In the genomic region with DNA sequence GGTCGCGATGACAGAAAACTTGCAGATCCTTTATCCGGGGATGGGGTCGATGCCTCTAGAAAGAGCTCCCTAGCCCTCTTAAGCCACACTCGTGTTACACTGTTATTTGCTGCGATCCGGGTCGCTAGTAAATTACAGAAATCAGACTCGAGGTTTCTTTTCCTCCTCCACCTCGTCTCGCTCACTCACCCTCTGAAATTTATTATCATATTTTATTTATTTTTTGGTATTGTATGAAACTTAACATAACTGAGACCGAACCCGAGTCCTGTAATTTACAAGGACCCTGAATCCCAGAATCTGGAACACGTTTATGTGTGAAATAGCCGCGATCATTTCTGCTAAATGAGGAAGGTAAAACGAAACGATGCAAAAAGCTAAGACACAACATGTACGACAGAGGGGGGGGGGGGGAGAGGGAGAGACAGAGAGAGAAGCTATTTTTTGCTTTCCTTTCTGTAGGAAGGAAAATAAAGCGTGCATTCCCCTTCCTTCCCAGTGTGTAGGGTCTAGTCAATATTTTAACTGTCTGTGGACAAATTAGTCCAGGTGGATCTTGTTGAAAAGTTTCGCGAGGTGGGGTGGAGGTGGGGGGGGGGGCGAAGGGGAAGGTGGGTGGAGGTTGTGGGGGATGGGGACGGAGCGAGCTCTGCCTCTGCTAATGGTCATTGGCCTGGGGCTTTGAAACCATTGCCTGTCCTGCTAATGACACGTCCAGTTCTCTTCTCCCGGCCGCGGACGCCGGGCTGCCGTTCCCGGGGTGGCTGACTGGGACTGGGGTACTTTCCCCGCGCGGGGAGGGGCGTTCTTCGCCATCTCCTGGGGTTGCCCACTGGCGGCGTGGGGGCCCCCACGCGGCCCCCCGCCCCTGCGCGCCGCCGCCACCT, we compare ENCODE assay signal across 8 cellular contexts. TPM values are rescaled to one million over a fixed set of nuclear protein-coding genes. Genes with fewer than 3 reads are reported as not detected.
DNase-seq lines count a peak whose midpoint lies in the region; ATAC-seq and TF ChIP-seq lines count a peak whose summit lies in the region.

No MANE protein-coding gene starts in this region.

- CTCF ChIA-PET in HEK293T (lab: Yijun Ruan, JAX), result interaction anchor here (0.6 to 1.1 kb wide), 3 partner anchors 95 to 108 kb away, joined by 3 read pairs; no protein-coding TSS in a partner anchor

- H3K4me1 ChIP-seq in BLaER1, result peaks cover 38% of the 10 kb centered on the region
- H3K4me1 ChIP-seq in heart left ventricle, result peaks cover 0 to 21% (median 10%) of the 10 kb centered on the region in 12 donors
- peaks cover 4% of the 10 kb centered on the region for H3K4me1 ChIP-seq in ovary (ENCODE audit: insufficient read depth)
- H3K4me1 ChIP-seq in uterus, result peaks cover 0 to 3% of the 10 kb centered on the region in 2 donors

- POLR2A ChIA-PET in HEK293T (lab: Yijun Ruan, JAX), result interaction anchor here (0.6 to 1.3 kb wide), 7 partner anchors 8 to 289 kb away, joined by 3 to 12 read pairs (median 5); no protein-coding TSS in a partner anchor

- H3K36me3 ChIP-seq in BLaER1 (peaks cover 4% of the 10 kb centered on the region; the same call in 1 of the 2 replicates), heart left ventricle (peaks cover 0 to 4% (median 0%) of the 10 kb centered on the region in 9 donors), ovary (no peaks in the 10 kb centered on the region), uterus (no peaks in the 10 kb centered on the region)

- H3K9ac ChIP-seq in BLaER1, result peak overlapping the region; percentile 90

- TF ChIP-seq CTCF in heart left ventricle (IDR thresholded peaks at IDR 0.05) (no peak), ovary (IDR thresholded peaks at IDR 0.05) (no peak), uterus (IDR thresholded peaks at IDR 0.05) (no peak)

- H3K4me3 ChIP-seq in BLaER1 (peak overlapping the region; percentile 91), heart left ventricle (peak overlapping the region; percentile 75 to 97 (median 88)), ovary (peak overlapping the region; percentile 61), uterus (peak overlapping the region; percentile 65 to 69)

- peaks cover 43% of the 10 kb centered on the region for H3K4me1 Mint-ChIP-seq in activated naive CD8-positive, alpha-beta T cell treated with anti-CD3 and anti-CD28 coated beads, Interleukin-2, amount 50 U/mL, for 24 hours

- H4K20me1 ChIP-seq in BLaER1, result peaks cover 16% of the 10 kb centered on the region; the same call in 1 of the 2 replicates

- TF ChIP-seq POLR2A in heart left ventricle (IDR thresholded peaks at IDR 0.05) (no peak), ovary (IDR thresholded peaks at IDR 0.05) (no peak), uterus (IDR thresholded peaks at IDR 0.05) (peak in 1 of 2 donors; percentile 24)

- peak overlapping the region; percentile 90 for H3K27ac ChIP-seq in BLaER1
- peak overlapping the region; percentile 77 to 96 (median 92) for H3K27ac ChIP-seq in heart left ventricle
- peak overlapping the region; percentile 90 to 96 for H3K27ac ChIP-seq in ovary
- H3K27ac ChIP-seq in uterus, result peak overlapping the region; percentile 93

- peak overlapping the region; percentile 86 for H3K4me2 ChIP-seq in BLaER1

- intact Hi-C loops in heart left ventricle (cut with DNase I), result loop anchor here (2.0 to 10.0 kb wide), 9 partner anchors 92 to 290 kb away; no protein-coding TSS in a partner anchor
- intact Hi-C loops in ovary (cut with DNase I), result loop anchor here in 3 of 4 donors (5.0 to 10.0 kb wide), 5 partner anchors 90 to 280 kb away; no protein-coding TSS in a partner anchor
- intact Hi-C loops in uterus (cut with DNase I; ENCODE audit: low total_unique reads), result no loop called here

- no peaks in the 10 kb centered on the region for H3K27me3 Mint-ChIP-seq in activated naive CD8-positive, alpha-beta T cell treated with anti-CD3 and anti-CD28 coated beads, Interleukin-2, amount 50 U/mL, for 24 hours

- H3K27me3 ChIP-seq in BLaER1, result no peaks in the 10 kb centered on the region
- H3K27me3 ChIP-seq in heart left ventricle, result no peaks in the 10 kb centered on the region
- H3K27me3 ChIP-seq in ovary, result no peaks in the 10 kb centered on the region
- no peaks in the 10 kb centered on the region for H3K27me3 ChIP-seq in uterus

- H3K9me3 ChIP-seq in BLaER1 (no peaks in the 10 kb centered on the region), heart left ventricle (no peaks in the 10 kb centered on the region), ovary (no peaks in the 10 kb centered on the region), uterus (no peaks in the 10 kb centered on the region)

- no peaks in the 10 kb centered on the region for H3K9me3 Mint-ChIP-seq in activated naive CD8-positive, alpha-beta T cell treated with anti-CD3 and anti-CD28 coated beads, Interleukin-2, amount 50 U/mL, for 24 hours

- peak overlapping the region; percentile 90 for H3K4me3 Mint-ChIP-seq in activated naive CD8-positive, alpha-beta T cell treated with anti-CD3 and anti-CD28 coated beads, Interleukin-2, amount 50 U/mL, for 24 hours

- WGBS in heart left ventricle, 4 donors, result 0% methylated on average over 32 to 47 of the region's 47 CpGs
- WGBS in ovary, 3 donors, result 0 to 1% (median 0%) methylated on average over 25 to 47 of the region's 47 CpGs

- H3K36me3 Mint-ChIP-seq in activated naive CD8-positive, alpha-beta T cell treated with anti-CD3 and anti-CD28 coated beads, Interleukin-2, amount 50 U/mL, for 24 hours (ENCODE audit: low read depth), result peaks cover 5% of the 10 kb centered on the region

- TF ChIP-seq EP300 in ovary (IDR thresholded peaks at IDR 0.05), result no peak

- DNase-seq in HEK293T (ENCODE audit: extremely low spot score), result peak; percentile 52
- DNase-seq in SKM-1 (lab: John Stamatoyannopoulos, UW; ENCODE audit: unreplicated experiment), result peak; percentile 49
- peak; percentile 49 for DNase-seq in activated naive CD8-positive, alpha-beta T cell treated with anti-CD3 and anti-CD28 coated beads, Interleukin-2, amount 50 U/mL, for 24 hours
- DNase-seq in heart left ventricle, result peak; percentile 53 to 80 (median 61)
- DNase-seq in ovary, result peak; percentile 64 to 74 (median 69)
- peak; percentile 51 to 58 for DNase-seq in uterus

- peak overlapping the region; percentile 91 for H3K27ac Mint-ChIP-seq in activated naive CD8-positive, alpha-beta T cell treated with anti-CD3 and anti-CD28 coated beads, Interleukin-2, amount 50 U/mL, for 24 hours

- no peak for ATAC-seq in activated naive CD8-positive, alpha-beta T cell treated with anti-CD3 and anti-CD28 coated beads, Interleukin-2, amount 50 U/mL, for 24 hours
- peak in 1 of 4 donors; percentile 11 for ATAC-seq in heart left ventricle
- ATAC-seq in HG02678 (IDR thresholded peaks at IDR 0.05; ENCODE audit: unreplicated experiment), result no peak

TF ChIP-seq in HEK293T, 16 proteins besides CTCF, POLR2A, EP300 and RAD21:
- TF ChIP-seq L3MBTL2 (conservative IDR thresholded peaks at IDR 0.05) (0 out of 2 replicates have a peak, but pooled peaks have one; percentile 18), FOXM1 (IDR thresholded peaks at IDR 0.05; ENCODE audit: borderline replicate concordance) (peak; percentile 49; the same call in 1 of the 2 replicates), NFRKB (IDR thresholded peaks at IDR 0.05) (no peak)

RNA-seq across cellular contexts. Expression of a gene that starts 1.7 kb away (rescaled TPM):
- total RNA-seq in heart left ventricle (10 to 100 TPM; 34.0 to 60.5 (median 48.0) TPM), ovary (100 to 1,000 TPM in 2 of 7 donors, 10 to 100 TPM in 5; 61.8 to 114 (median 95.9) TPM), uterus (100 to 1,000 TPM in 1 of 4 donors, 10 to 100 TPM in 3; 21.5 to 106 (median 63.8) TPM)
- polyA plus RNA-seq in heart left ventricle (10 to 100 TPM in 1 of 2 donors, 1 to 10 TPM in 1; 9.1 to 22.9 TPM), ovary (10 to 100 TPM; 15.8 to 41.0 TPM)
